In the genomic region with DNA sequence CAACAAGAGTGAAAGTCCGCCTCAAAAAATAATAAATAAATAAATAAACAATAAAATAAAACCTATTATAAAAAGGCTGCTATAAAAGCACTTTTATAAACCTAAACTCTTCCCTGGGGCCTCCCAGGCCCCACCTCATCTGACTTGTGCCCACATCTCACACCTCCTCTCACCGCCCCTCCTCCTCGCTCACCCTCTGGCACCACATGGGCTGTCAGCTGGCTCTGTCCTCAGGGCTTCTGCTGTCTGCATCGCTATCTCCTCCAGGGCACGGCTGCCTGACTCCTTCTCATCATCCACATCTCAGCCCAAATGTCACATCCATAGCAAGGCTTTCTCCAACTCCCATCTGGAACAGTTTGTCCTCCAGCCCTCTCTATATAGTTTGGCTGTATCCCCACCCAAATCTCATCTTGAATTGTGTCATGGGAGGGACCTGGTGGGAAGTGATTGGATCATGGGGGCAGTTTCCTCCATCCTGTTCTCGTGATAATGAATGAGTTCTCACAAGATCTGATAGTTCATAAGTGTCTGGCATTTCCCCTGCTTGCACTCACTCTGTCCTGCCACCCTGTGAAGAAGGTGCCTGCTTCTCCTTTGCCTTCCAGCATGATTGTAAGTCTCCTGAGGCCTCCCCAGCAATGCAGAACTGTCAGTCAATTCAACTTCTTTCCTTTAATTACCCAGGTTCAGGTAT, we compare ENCODE assay signal across 13 cellular contexts.
"Had no signal": no experiment of that assay in that cellular context is flagged by ENCODE, and none has a peak within 500 bp of the region (broad histone marks: within the 10 kb centered on the region; RNA-seq: fewer than 3 reads in every experiment).

No MANE protein-coding gene starts in this region.

- H3K9me3 ChIP-seq: transverse colon had no signal

- H3K27ac ChIP-seq: cardiac muscle cell, foreskin keratinocyte, heart left ventricle, neural progenitor cell, transverse colon had no signal

- H3K4me1 ChIP-seq: neural progenitor cell had no signal

- H3K27me3 ChIP-seq: cardiac muscle cell, heart left ventricle, neural progenitor cell, transverse colon had no signal

- DNase-seq: activated CD4-positive, alpha-beta T cell treated with anti-CD3 and anti-CD28 coated beads, Interleukin-2, amount 50 U/mL, for 48 hours; activated CD4-positive, CD25-positive, alpha-beta regulatory T cell treated with anti-CD3 and anti-CD28 coated beads, Interleukin-2, amount 50 U/mL, for 72 hours; activated naive CD8-positive, alpha-beta T cell treated with anti-CD3 and anti-CD28 coated beads, Interleukin-2, amount 50 U/mL, for 24 hours; activated T-cell treated with anti-CD3 and anti-CD28 coated beads, Interleukin-2, amount 50 U/mL, for 72 hours; foreskin keratinocyte; heart left ventricle; stimulated activated naive B cell treated with anti-CD40 and anti-IgM and Interleukin-4, amounts not matched to agents 10 μg/mL and 1 μg/mL and 100 μg/mL, for 72 hours; substantia nigra; SW 1271; transverse colon had no signal

- H3K36me3 ChIP-seq: cardiac muscle cell, heart left ventricle, neural progenitor cell, transverse colon had no signal

- H3K4me2 ChIP-seq: neural progenitor cell, smooth muscle cell had no signal

- ATAC-seq: activated naive CD8-positive, alpha-beta T cell treated with anti-CD3 and anti-CD28 coated beads, Interleukin-2, amount 50 U/mL, for 24 hours; activated T-cell treated with anti-CD3 and anti-CD28 coated beads, Interleukin-2, amount 50 U/mL, for 72 hours; foreskin keratinocyte; stimulated activated naive B cell treated with anti-CD40 and anti-IgM and Interleukin-4, amounts not matched to agents 10 μg/mL and 1 μg/mL and 100 μg/mL, for 72 hours had no signal

- H3K4me3 ChIP-seq: cardiac muscle cell, heart left ventricle, neural progenitor cell, smooth muscle cell, transverse colon had no signal

- H2AFZ ChIP-seq: neural progenitor cell had no signal

- H3K9ac ChIP-seq: neural progenitor cell had no signal
